Comparison of ENCODE assay signal across 1 cellular context in the genomic region with DNA sequence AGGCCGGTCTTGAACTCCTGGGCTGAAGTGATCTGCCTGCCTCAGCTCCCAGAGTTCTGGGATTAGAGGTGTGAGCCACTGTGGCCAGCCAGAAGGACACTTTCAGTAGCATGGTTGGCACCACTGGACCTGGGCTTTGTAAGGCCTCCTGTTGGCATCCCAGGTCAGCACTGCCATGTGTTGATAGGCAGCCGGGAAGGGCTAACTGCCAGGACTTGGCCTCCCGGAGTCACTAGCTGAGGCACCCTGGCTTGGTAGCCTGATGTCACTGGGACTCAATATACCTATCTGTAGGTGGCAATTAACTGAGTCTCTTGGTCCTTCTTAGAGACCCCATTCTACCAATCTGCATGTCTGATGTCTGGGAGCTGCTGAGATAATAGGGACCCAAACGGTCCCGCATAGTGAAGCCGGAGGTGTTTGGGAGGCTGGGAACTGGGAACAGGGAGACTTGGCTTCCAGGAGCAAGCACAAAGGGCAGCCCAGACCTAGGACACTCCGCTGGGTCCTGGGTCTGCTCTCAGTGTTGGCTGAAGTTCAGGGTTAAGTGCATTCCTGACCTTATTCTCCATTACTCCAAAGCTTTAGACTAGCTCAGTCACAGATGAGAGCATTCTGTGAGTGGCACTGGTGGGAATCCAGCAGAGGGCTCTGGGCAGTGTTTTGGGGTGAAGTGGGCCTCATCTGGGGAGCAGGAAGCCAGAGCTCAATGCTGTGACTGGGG.
TF ChIP-seq lines count a peak whose summit lies in the region.

No MANE protein-coding gene starts in this region.

TF ChIP-seq in SK-N-SH treated with all-trans-retinoic acid at 6 μM for 48 hours, 23 proteins besides CTCF, POLR2A, EP300 and RAD21 (continued from another document):
- TF ChIP-seq, protein P1, sequence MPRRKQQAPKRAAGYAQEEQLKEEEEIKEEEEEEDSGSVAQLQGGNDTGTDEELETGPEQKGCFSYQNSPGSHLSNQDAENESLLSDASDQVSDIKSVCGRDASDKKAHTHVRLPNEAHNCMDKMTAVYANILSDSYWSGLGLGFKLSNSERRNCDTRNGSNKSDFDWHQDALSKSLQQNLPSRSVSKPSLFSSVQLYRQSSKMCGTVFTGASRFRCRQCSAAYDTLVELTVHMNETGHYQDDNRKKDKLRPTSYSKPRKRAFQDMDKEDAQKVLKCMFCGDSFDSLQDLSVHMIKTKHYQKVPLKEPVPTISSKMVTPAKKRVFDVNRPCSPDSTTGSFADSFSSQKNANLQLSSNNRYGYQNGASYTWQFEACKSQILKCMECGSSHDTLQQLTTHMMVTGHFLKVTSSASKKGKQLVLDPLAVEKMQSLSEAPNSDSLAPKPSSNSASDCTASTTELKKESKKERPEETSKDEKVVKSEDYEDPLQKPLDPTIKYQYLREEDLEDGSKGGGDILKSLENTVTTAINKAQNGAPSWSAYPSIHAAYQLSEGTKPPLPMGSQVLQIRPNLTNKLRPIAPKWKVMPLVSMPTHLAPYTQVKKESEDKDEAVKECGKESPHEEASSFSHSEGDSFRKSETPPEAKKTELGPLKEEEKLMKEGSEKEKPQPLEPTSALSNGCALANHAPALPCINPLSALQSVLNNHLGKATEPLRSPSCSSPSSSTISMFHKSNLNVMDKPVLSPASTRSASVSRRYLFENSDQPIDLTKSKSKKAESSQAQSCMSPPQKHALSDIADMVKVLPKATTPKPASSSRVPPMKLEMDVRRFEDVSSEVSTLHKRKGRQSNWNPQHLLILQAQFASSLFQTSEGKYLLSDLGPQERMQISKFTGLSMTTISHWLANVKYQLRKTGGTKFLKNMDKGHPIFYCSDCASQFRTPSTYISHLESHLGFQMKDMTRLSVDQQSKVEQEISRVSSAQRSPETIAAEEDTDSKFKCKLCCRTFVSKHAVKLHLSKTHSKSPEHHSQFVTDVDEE (CRISPR knock-in tag; IDR thresholded peaks at IDR 0.05), result no peak
- TF ChIP-seq, protein P2, sequence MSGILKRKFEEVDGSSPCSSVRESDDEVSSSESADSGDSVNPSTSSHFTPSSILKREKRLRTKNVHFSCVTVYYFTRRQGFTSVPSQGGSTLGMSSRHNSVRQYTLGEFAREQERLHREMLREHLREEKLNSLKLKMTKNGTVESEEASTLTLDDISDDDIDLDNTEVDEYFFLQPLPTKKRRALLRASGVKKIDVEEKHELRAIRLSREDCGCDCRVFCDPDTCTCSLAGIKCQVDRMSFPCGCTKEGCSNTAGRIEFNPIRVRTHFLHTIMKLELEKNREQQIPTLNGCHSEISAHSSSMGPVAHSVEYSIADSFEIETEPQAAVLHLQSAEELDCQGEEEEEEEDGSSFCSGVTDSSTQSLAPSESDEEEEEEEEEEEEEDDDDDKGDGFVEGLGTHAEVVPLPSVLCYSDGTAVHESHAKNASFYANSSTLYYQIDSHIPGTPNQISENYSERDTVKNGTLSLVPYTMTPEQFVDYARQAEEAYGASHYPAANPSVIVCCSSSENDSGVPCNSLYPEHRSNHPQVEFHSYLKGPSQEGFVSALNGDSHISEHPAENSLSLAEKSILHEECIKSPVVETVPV (CRISPR knock-in tag; IDR thresholded peaks at IDR 0.05), result no peak
- TF ChIP-seq CSDC2 (CRISPR knock-in tag; IDR thresholded peaks at IDR 0.05) (no peak), ZFP3 (CRISPR knock-in tag; IDR thresholded peaks at IDR 0.05) (no peak), BACH2 (CRISPR knock-in tag; IDR thresholded peaks at IDR 0.05; ENCODE audit: borderline replicate concordance) (no peak), PPARA (CRISPR knock-in tag; IDR thresholded peaks at IDR 0.05; ENCODE audit: borderline replicate concordance) (no peak), RARB (CRISPR knock-in tag; IDR thresholded peaks at IDR 0.05) (no peak), ISL1 (CRISPR knock-in tag; IDR thresholded peaks at IDR 0.05) (no peak), ZC3H10 (CRISPR knock-in tag; IDR thresholded peaks at IDR 0.05) (no peak), OSR1 (CRISPR knock-in tag; IDR thresholded peaks at IDR 0.05) (no peak)
TF ChIP-seq in SK-N-SH treated with all-trans-retinoic acid at 6 μM for 48 hours: peak in this region for 0.
